In the genomic region with DNA sequence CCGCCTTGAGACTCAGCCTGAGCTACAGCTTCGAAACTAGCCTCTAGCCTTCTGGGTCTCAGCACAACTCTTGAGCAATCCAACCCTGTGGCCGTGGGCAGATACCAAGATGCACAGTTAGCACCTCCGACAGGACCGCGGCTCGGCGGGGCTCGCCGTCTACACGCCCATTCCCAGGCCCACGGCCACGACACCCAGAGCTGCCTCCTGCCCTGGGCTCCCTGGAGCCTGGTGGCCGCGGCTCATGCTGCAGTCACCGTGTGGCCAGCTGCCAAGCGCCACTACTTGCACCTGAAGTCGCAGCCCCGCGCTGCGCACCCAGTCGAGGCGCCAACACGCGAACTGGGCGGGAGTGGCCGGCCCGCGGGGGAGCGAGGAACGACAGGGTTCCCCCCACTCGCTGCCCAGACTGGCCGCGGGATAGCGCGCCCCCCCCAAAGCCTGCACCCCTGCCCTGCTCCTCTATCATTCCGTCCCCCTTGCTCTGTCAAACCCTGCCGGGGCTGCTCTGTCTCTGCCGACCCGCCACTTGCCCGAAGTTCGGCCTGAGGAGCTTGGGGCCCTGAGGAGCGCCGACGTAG, we compare ENCODE assay signal across 1 cellular context.
TF ChIP-seq lines count a peak whose summit lies in the region.

No MANE protein-coding gene starts in this region.

TF ChIP-seq in HepG2, 621 proteins besides CTCF, POLR2A, EP300 and RAD21 (continued from another document and continues in another):
- TF ChIP-seq ARID2 (CRISPR knock-in tag; IDR thresholded peaks at IDR 0.05; ENCODE audit: borderline replicate concordance) (no peak), ZNF260 (CRISPR knock-in tag; IDR thresholded peaks at IDR 0.05; ENCODE audit: borderline replicate concordance, low read depth) (no peak), KDM3A (CRISPR knock-in tag; IDR thresholded peaks at IDR 0.05; ENCODE audit: low read depth) (peak; percentile 52; the same call in 1 of the 2 replicates), ZNF136 (CRISPR knock-in tag; IDR thresholded peaks at IDR 0.05; ENCODE audit: low read depth) (no peak), ZNF329 (CRISPR knock-in tag; IDR thresholded peaks at IDR 0.05; ENCODE audit: low read depth) (no peak), ZC3H4 (CRISPR knock-in tag; IDR thresholded peaks at IDR 0.05; ENCODE audit: borderline replicate concordance) (no peak), KDM5B (CRISPR knock-in tag; IDR thresholded peaks at IDR 0.05; ENCODE audit: borderline replicate concordance) (peak; percentile 22; the same call in 1 of the 2 replicates), HOXA9 (CRISPR knock-in tag; IDR thresholded peaks at IDR 0.05; ENCODE audit: borderline replicate concordance) (0 out of 2 replicates have a peak, but pooled peaks have one; percentile 78), GZF1 (CRISPR knock-in tag; IDR thresholded peaks at IDR 0.05) (0 out of 2 replicates have a peak, but pooled peaks have one; percentile 19), CBX5 (CRISPR knock-in tag; IDR thresholded peaks at IDR 0.05; ENCODE audit: borderline replicate concordance) (no peak), BRCA1 (CRISPR knock-in tag; IDR thresholded peaks at IDR 0.05) (no peak), CEBPG (CRISPR knock-in tag; IDR thresholded peaks at IDR 0.05) (peak; percentile 19; the same call in 1 of the 2 replicates), ZBTB7A (CRISPR knock-in tag; IDR thresholded peaks at IDR 0.05) (peak; percentile 78; the same call in 1 of the 2 replicates), ZNF552 (CRISPR knock-in tag; IDR thresholded peaks at IDR 0.05; ENCODE audit: borderline replicate concordance) (peak; percentile 62; the same call in 1 of the 2 replicates), YEATS2 (CRISPR knock-in tag; IDR thresholded peaks at IDR 0.05; ENCODE audit: borderline replicate concordance) (no peak), TGIF2 (CRISPR knock-in tag; IDR thresholded peaks at IDR 0.05) (no peak), TBX2 (CRISPR knock-in tag; IDR thresholded peaks at IDR 0.05; ENCODE audit: borderline replicate concordance) (peak; percentile 39; the same call in 1 of the 2 replicates), ZNF761 (CRISPR knock-in tag; conservative IDR thresholded peaks at IDR 0.05) (peak; percentile 24; the same call in 1 of the 2 replicates), ZNF605 (CRISPR knock-in tag; IDR thresholded peaks at IDR 0.05) (peak; percentile 5; the same call in 1 of the 2 replicates), SP4 (CRISPR knock-in tag; IDR thresholded peaks at IDR 0.05) (0 out of 2 replicates have a peak, but pooled peaks have one; percentile 19), ZNF768 (CRISPR knock-in tag; IDR thresholded peaks at IDR 0.05) (peak; percentile 44; the same call in 1 of the 2 replicates), TAF1 (CRISPR knock-in tag; IDR thresholded peaks at IDR 0.05) (peak; percentile 14; the same call in 1 of the 2 replicates), HNF4A (CRISPR knock-in tag; IDR thresholded peaks at IDR 0.05) (0 out of 2 replicates have a peak, but pooled peaks have one; percentile 5), AGO1 (IDR thresholded peaks at IDR 0.05; ENCODE audit: low read depth, low read length, poor library complexity, severe bottlenecking) (peak; percentile 21), REXO4 (CRISPR knock-in tag; IDR thresholded peaks at IDR 0.05; ENCODE audit: borderline replicate concordance) (0 out of 2 replicates have a peak, but pooled peaks have one; percentile 45), EED (CRISPR knock-in tag; IDR thresholded peaks at IDR 0.05) (no peak), ZNF557 (CRISPR knock-in tag; IDR thresholded peaks at IDR 0.05) (no peak), SALL1 (CRISPR knock-in tag; IDR thresholded peaks at IDR 0.05) (peak; percentile 30; the same call in 1 of the 2 replicates), ZNF777 (CRISPR knock-in tag; IDR thresholded peaks at IDR 0.05) (0 out of 2 replicates have a peak, but pooled peaks have one; percentile 10)
- TF ChIP-seq, protein P1, sequence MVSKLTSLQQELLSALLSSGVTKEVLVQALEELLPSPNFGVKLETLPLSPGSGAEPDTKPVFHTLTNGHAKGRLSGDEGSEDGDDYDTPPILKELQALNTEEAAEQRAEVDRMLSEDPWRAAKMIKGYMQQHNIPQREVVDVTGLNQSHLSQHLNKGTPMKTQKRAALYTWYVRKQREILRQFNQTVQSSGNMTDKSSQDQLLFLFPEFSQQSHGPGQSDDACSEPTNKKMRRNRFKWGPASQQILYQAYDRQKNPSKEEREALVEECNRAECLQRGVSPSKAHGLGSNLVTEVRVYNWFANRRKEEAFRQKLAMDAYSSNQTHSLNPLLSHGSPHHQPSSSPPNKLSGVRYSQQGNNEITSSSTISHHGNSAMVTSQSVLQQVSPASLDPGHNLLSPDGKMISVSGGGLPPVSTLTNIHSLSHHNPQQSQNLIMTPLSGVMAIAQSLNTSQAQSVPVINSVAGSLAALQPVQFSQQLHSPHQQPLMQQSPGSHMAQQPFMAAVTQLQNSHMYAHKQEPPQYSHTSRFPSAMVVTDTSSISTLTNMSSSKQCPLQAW (CRISPR knock-in tag; IDR thresholded peaks at IDR 0.05), result peak; percentile 37; the same call in 1 of the 2 replicates
- TF ChIP-seq, protein P2, sequence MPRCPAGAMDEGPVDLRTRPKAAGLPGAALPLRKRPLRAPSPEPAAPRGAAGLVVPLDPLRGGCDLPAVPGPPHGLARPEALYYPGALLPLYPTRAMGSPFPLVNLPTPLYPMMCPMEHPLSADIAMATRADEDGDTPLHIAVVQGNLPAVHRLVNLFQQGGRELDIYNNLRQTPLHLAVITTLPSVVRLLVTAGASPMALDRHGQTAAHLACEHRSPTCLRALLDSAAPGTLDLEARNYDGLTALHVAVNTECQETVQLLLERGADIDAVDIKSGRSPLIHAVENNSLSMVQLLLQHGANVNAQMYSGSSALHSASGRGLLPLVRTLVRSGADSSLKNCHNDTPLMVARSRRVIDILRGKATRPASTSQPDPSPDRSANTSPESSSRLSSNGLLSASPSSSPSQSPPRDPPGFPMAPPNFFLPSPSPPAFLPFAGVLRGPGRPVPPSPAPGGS (CRISPR knock-in tag; IDR thresholded peaks at IDR 0.05), result 0 out of 2 replicates have a peak, but pooled peaks have one; percentile 37
- TF ChIP-seq, protein P3, sequence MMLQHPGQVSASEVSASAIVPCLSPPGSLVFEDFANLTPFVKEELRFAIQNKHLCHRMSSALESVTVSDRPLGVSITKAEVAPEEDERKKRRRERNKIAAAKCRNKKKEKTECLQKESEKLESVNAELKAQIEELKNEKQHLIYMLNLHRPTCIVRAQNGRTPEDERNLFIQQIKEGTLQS (CRISPR knock-in tag; IDR thresholded peaks at IDR 0.05), result 0 out of 2 replicates have a peak, but pooled peaks have one; percentile 31
- TF ChIP-seq, protein P4, sequence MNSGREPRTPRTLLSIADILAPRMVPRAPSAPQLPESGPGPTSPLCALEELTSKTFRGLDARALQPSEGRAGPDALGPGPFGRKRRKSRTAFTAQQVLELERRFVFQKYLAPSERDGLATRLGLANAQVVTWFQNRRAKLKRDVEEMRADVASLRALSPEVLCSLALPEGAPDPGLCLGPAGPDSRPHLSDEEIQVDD (CRISPR knock-in tag; IDR thresholded peaks at IDR 0.05; ENCODE audit: borderline replicate concordance), result no peak
- TF ChIP-seq, protein P5, sequence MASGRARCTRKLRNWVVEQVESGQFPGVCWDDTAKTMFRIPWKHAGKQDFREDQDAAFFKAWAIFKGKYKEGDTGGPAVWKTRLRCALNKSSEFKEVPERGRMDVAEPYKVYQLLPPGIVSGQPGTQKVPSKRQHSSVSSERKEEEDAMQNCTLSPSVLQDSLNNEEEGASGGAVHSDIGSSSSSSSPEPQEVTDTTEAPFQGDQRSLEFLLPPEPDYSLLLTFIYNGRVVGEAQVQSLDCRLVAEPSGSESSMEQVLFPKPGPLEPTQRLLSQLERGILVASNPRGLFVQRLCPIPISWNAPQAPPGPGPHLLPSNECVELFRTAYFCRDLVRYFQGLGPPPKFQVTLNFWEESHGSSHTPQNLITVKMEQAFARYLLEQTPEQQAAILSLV (CRISPR knock-in tag; IDR thresholded peaks at IDR 0.05; ENCODE audit: borderline replicate concordance), result 0 out of 2 replicates have a peak, but pooled peaks have one; percentile 7
- TF ChIP-seq, protein P6, sequence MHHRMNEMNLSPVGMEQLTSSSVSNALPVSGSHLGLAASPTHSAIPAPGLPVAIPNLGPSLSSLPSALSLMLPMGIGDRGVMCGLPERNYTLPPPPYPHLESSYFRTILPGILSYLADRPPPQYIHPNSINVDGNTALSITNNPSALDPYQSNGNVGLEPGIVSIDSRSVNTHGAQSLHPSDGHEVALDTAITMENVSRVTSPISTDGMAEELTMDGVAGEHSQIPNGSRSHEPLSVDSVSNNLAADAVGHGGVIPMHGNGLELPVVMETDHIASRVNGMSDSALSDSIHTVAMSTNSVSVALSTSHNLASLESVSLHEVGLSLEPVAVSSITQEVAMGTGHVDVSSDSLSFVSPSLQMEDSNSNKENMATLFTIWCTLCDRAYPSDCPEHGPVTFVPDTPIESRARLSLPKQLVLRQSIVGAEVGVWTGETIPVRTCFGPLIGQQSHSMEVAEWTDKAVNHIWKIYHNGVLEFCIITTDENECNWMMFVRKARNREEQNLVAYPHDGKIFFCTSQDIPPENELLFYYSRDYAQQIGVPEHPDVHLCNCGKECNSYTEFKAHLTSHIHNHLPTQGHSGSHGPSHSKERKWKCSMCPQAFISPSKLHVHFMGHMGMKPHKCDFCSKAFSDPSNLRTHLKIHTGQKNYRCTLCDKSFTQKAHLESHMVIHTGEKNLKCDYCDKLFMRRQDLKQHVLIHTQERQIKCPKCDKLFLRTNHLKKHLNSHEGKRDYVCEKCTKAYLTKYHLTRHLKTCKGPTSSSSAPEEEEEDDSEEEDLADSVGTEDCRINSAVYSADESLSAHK (CRISPR knock-in tag; IDR thresholded peaks at IDR 0.05; ENCODE audit: borderline replicate concordance), result no peak
- TF ChIP-seq, protein P7, sequence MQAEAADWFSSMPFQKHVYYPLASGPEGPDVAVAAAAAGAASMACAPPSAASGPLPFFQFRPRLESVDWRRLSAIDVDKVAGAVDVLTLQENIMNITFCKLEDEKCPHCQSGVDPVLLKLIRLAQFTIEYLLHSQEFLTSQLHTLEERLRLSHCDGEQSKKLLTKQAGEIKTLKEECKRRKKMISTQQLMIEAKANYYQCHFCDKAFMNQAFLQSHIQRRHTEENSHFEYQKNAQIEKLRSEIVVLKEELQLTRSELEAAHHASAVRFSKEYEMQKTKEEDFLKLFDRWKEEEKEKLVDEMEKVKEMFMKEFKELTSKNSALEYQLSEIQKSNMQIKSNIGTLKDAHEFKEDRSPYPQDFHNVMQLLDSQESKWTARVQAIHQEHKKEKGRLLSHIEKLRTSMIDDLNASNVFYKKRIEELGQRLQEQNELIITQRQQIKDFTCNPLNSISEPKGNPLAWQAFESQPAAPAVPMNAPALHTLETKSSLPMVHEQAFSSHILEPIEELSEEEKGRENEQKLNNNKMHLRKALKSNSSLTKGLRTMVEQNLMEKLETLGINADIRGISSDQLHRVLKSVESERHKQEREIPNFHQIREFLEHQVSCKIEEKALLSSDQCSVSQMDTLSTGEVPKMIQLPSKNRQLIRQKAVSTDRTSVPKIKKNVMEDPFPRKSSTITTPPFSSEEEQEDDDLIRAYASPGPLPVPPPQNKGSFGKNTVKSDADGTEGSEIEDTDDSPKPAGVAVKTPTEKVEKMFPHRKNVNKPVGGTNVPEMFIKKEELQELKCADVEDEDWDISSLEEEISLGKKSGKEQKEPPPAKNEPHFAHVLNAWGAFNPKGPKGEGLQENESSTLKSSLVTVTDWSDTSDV (CRISPR knock-in tag; IDR thresholded peaks at IDR 0.05), result 0 out of 2 replicates have a peak, but pooled peaks have one; percentile 32
- TF ChIP-seq, protein P8, sequence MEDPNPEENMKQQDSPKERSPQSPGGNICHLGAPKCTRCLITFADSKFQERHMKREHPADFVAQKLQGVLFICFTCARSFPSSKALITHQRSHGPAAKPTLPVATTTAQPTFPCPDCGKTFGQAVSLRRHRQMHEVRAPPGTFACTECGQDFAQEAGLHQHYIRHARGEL (CRISPR knock-in tag; IDR thresholded peaks at IDR 0.05), result 0 out of 2 replicates have a peak, but pooled peaks have one; percentile 58
- TF ChIP-seq, protein P9, sequence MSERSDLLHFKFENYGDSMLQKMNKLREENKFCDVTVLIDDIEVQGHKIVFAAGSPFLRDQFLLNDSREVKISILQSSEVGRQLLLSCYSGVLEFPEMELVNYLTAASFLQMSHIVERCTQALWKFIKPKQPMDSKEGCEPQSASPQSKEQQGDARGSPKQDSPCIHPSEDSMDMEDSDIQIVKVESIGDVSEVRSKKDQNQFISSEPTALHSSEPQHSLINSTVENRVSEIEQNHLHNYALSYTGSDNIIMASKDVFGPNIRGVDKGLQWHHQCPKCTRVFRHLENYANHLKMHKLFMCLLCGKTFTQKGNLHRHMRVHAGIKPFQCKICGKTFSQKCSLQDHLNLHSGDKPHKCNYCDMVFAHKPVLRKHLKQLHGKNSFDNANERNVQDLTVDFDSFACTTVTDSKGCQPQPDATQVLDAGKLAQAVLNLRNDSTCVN (CRISPR knock-in tag; IDR thresholded peaks at IDR 0.05; ENCODE audit: borderline replicate concordance), result 0 out of 2 replicates have a peak, but pooled peaks have one; percentile 2
- TF ChIP-seq, protein P10, sequence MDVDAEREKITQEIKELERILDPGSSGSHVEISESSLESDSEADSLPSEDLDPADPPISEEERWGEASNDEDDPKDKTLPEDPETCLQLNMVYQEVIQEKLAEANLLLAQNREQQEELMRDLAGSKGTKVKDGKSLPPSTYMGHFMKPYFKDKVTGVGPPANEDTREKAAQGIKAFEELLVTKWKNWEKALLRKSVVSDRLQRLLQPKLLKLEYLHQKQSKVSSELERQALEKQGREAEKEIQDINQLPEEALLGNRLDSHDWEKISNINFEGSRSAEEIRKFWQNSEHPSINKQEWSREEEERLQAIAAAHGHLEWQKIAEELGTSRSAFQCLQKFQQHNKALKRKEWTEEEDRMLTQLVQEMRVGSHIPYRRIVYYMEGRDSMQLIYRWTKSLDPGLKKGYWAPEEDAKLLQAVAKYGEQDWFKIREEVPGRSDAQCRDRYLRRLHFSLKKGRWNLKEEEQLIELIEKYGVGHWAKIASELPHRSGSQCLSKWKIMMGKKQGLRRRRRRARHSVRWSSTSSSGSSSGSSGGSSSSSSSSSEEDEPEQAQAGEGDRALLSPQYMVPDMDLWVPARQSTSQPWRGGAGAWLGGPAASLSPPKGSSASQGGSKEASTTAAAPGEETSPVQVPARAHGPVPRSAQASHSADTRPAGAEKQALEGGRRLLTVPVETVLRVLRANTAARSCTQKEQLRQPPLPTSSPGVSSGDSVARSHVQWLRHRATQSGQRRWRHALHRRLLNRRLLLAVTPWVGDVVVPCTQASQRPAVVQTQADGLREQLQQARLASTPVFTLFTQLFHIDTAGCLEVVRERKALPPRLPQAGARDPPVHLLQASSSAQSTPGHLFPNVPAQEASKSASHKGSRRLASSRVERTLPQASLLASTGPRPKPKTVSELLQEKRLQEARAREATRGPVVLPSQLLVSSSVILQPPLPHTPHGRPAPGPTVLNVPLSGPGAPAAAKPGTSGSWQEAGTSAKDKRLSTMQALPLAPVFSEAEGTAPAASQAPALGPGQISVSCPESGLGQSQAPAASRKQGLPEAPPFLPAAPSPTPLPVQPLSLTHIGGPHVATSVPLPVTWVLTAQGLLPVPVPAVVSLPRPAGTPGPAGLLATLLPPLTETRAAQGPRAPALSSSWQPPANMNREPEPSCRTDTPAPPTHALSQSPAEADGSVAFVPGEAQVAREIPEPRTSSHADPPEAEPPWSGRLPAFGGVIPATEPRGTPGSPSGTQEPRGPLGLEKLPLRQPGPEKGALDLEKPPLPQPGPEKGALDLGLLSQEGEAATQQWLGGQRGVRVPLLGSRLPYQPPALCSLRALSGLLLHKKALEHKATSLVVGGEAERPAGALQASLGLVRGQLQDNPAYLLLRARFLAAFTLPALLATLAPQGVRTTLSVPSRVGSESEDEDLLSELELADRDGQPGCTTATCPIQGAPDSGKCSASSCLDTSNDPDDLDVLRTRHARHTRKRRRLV (CRISPR knock-in tag; IDR thresholded peaks at IDR 0.05), result peak; percentile 55; the same call in 1 of the 2 replicates
